8 cellular contexts compared by ENCODE assay signal in genomic region chr20:19583532-19584175, GRCh38.
A peak's percentile ranks its signal among the peaks of the same experiment; 100 is the strongest.
DNase-seq lines count a peak whose midpoint lies in the region; ATAC-seq, FAIRE-seq and TF ChIP-seq lines count a peak whose summit lies in the region.

No MANE protein-coding gene starts in this region.

- POLR2A ChIA-PET in activated CD8-positive, alpha-beta T cell treated with anti-CD3 and anti-CD28 coated beads for 36 hours (lab: Charles Lee): interaction anchor here (0.6 kb wide), 1 partner anchor 59 kb away, joined by 3 read pairs; no protein-coding TSS in a partner anchor

- no peak for FAIRE-seq in urothelium cell line (lab: Jason Lieb, UNC)

- H3K27me3 Mint-ChIP-seq in activated CD8-positive, alpha-beta T cell treated with anti-CD3 and anti-CD28 coated beads for 36 hours: no peaks in the 10 kb centered on the region
- peaks cover 37% of the 10 kb centered on the region for H3K27me3 Mint-ChIP-seq in neural crest cell (ENCODE audit: low read depth)

- DNase-seq in CD1c-positive myeloid dendritic cell (ENCODE audit: extremely low spot score) (peak; percentile 61), NCI-H1930 (lab: John Stamatoyannopoulos, UW) (peak; percentile 16 to 56), fibroblast of the conjunctiva (ENCODE audit: low read depth) (peak; percentile 21), neural crest cell (ENCODE audit: low read depth, low spot score) (peak; percentile 85), urothelium cell line (ENCODE audit: low spot score) (peak; percentile 41)
- peak; percentile 74 for DNase-seq in activated CD8-positive, alpha-beta T cell treated with anti-CD3 and anti-CD28 coated beads for 36 hours

- no peak overlapping the region for H3K27ac Mint-ChIP-seq in activated CD8-positive, alpha-beta T cell treated with anti-CD3 and anti-CD28 coated beads for 36 hours
- H3K27ac Mint-ChIP-seq in neural crest cell (ENCODE audit: unreplicated experiment): no peak overlapping the region

- H3K9me3 Mint-ChIP-seq in activated CD8-positive, alpha-beta T cell treated with anti-CD3 and anti-CD28 coated beads for 36 hours: no peaks in the 10 kb centered on the region
- H3K9me3 Mint-ChIP-seq in neural crest cell: no peaks in the 10 kb centered on the region

- H3K4me3 Mint-ChIP-seq in activated CD8-positive, alpha-beta T cell treated with anti-CD3 and anti-CD28 coated beads for 36 hours: no peak overlapping the region
- H3K4me3 Mint-ChIP-seq in neural crest cell: no peak overlapping the region

- CTCF ChIA-PET in activated CD8-positive, alpha-beta T cell treated with anti-CD3 and anti-CD28 coated beads for 36 hours (lab: Charles Lee): interaction anchor here (0.8 to 2.0 kb wide), 8 partner anchors 11 to 378 kb away, joined by 3 to 21 read pairs (median 3); no protein-coding TSS in a partner anchor

- ATAC-seq in GM19395 (IDR thresholded peaks at IDR 0.05; ENCODE audit: unreplicated experiment): peak; percentile 58
- ATAC-seq in activated CD8-positive, alpha-beta T cell treated with anti-CD3 and anti-CD28 coated beads for 36 hours: peak; percentile 68
- no peak for ATAC-seq in GM21423 (IDR thresholded peaks at IDR 0.05; ENCODE audit: unreplicated experiment)

- intact Hi-C loops in activated CD8-positive, alpha-beta T cell treated with anti-CD3 and anti-CD28 coated beads for 36 hours (cut with micrococcal nuclease): loop anchor here (10.0 kb wide), 1 partner anchor 379 kb away; no protein-coding TSS in a partner anchor

- peak; percentile 57 for TF ChIP-seq CTCF in activated CD8-positive, alpha-beta T cell treated with anti-CD3 and anti-CD28 coated beads for 36 hours (IDR thresholded peaks at IDR 0.05)
- peak; percentile 89 for TF ChIP-seq CTCF in neural crest cell (conservative IDR thresholded peaks at IDR 0.05)

- H3K36me3 Mint-ChIP-seq in activated CD8-positive, alpha-beta T cell treated with anti-CD3 and anti-CD28 coated beads for 36 hours (ENCODE audit: low read depth): no peaks in the 10 kb centered on the region
- H3K36me3 Mint-ChIP-seq in neural crest cell (ENCODE audit: low read depth): no peaks in the 10 kb centered on the region

- H3K4me1 Mint-ChIP-seq in activated CD8-positive, alpha-beta T cell treated with anti-CD3 and anti-CD28 coated beads for 36 hours (ENCODE audit: low read depth): no peaks in the 10 kb centered on the region
- no peaks in the 10 kb centered on the region for H3K4me1 Mint-ChIP-seq in neural crest cell

Comparison
In these comparisons a context has a peak if more than half of its experiments do, and no peak if none do; other contexts are left out.
1. DNase-seq: peak in every context shown above with its lines; median percentile 85 in neural crest cell; 74 in activated CD8-positive, alpha-beta T cell treated with anti-CD3 and anti-CD28 coated beads for 36 hours; 61 in CD1c-positive myeloid dendritic cell; 41 in urothelium cell line; 36 in NCI-H1930; 21 in fibroblast of the conjunctiva.